ENCODE assay signal across 9 cellular contexts in the genomic region with DNA sequence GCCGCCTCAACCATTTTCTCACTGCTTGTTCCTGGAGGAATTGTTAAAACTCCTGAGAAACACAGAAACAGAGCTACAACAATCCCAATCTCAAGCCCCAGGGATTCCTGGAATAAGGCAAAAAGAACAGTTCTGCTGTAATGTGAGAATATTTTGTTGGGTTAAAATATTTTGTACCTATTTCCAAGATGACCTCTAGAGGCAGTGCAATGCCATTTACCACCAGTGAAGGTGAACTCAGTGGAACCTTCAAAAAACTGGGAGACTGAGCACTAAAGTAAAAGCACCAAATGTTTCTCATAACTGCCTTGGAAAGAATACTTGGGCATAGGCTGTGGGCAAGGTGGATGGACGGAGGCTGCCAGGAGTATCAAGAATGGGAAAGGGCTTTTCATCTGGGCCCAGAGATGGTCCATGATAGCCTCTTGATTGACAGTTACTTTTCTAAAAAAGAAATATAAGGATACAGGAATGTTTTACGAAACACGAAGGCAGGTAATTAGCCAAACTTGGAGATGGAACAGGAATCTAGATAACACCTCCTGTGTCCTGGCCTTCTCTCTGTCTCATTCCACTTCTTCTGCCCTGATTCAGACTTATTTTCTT.
DNase-seq lines count a peak whose midpoint lies in the region; TF ChIP-seq lines count a peak whose summit lies in the region.
"Had no signal": no experiment of that assay in that cellular context is flagged by ENCODE, and none has a peak within 500 bp of the region (broad histone marks: within the 10 kb centered on the region; RNA-seq: fewer than 3 reads in every experiment).

No MANE protein-coding gene starts in this region.

- H3K27me3 Mint-ChIP-seq in activated CD4-positive, alpha-beta memory T cell treated with anti-CD3 and anti-CD28 coated beads, Interleukin-2, amount 10 ng/mL, durations not matched to agents 7 days and 5 days, result no peaks in the 10 kb centered on the region

- DNase-seq in DMS53 (lab: John Stamatoyannopoulos, UW), result peak; percentile 43
- no peak for DNase-seq in DMS53 treated with DMSO at 0.1 percent for 48 hours (lab: John Stamatoyannopoulos, UW; ENCODE audit: unreplicated experiment)
- DNase-seq in esophagus muscularis mucosa (ENCODE audit: extremely low spot score), result no peak
- DNase-seq in smooth muscle cell (lab: John Stamatoyannopoulos, UW; ENCODE audit: unreplicated experiment), result no peak
- DNase-seq in stimulated activated CD4-positive, alpha-beta T cell treated with anti-CD3 and anti-CD28 coated beads, Interleukin-1b, Interleukin-23, amount 100 ng/mL, for 48 hours, result no peak
- DNase-seq in GF-D8 (lab: John Stamatoyannopoulos, UW), result no peak
- no peak for DNase-seq in activated CD4-positive, alpha-beta memory T cell treated with anti-CD3 and anti-CD28 coated beads, Interleukin-2, amount 10 ng/mL, durations not matched to agents 7 days and 5 days
- DNase-seq: amniotic stem cell had no signal

- intact Hi-C loops in esophagus muscularis mucosa (cut with DNase I), result no loop called here

- no peak overlapping the region for H2AFZ ChIP-seq in OCI-LY3 (ENCODE audit: low read depth, low read length)
- no peak overlapping the region for H2AFZ ChIP-seq in smooth muscle cell (ENCODE audit: low read depth)

- TF ChIP-seq EP300 in esophagus muscularis mucosa (IDR thresholded peaks at IDR 0.05), result no peak

- H3K27ac Mint-ChIP-seq in activated CD4-positive, alpha-beta memory T cell treated with anti-CD3 and anti-CD28 coated beads, Interleukin-2, amount 10 ng/mL, durations not matched to agents 7 days and 5 days, result no peak overlapping the region

- H3K79me2 ChIP-seq in OCI-LY3 (ENCODE audit: low read length) (no peaks in the 10 kb centered on the region), smooth muscle cell (ENCODE audit: low read depth) (no peaks in the 10 kb centered on the region)

- H3K4me3 Mint-ChIP-seq in activated CD4-positive, alpha-beta memory T cell treated with anti-CD3 and anti-CD28 coated beads, Interleukin-2, amount 10 ng/mL, durations not matched to agents 7 days and 5 days, result no peak overlapping the region

- H3K4me2 ChIP-seq in OCI-LY3 (ENCODE audit: low read length), result no peak overlapping the region
- no peak overlapping the region for H3K4me2 ChIP-seq in smooth muscle cell

- H3K36me3 ChIP-seq in OCI-LY3 (replicated peaks; ENCODE audit: low read depth, low read length) (no peaks in the 10 kb centered on the region), esophagus muscularis mucosa (no peaks in the 10 kb centered on the region), smooth muscle cell (ENCODE audit: low read depth) (no peaks in the 10 kb centered on the region)

- H3F3A ChIP-seq in smooth muscle cell (ENCODE audit: low read depth), result no peaks in the 10 kb centered on the region

- peak; percentile 63 for TF ChIP-seq CTCF in OCI-LY3 (IDR thresholded peaks at IDR 0.05; ENCODE audit: low read depth, low read length)
- peak; percentile 11 to 40 (median 15) for TF ChIP-seq CTCF in esophagus muscularis mucosa (IDR thresholded peaks at IDR 0.05)
- peak; percentile 44 for TF ChIP-seq CTCF in smooth muscle cell (IDR thresholded peaks at IDR 0.05; ENCODE audit: borderline replicate concordance, insufficient read depth, poor library complexity, severe bottlenecking)

- TF ChIP-seq POLR2A in esophagus muscularis mucosa (IDR thresholded peaks at IDR 0.05; ENCODE audit: low read depth), result no peak

- H3K4me3 ChIP-seq in OCI-LY3 (ENCODE audit: low read length), result no peak overlapping the region
- H3K4me3 ChIP-seq in esophagus muscularis mucosa, result no peak overlapping the region
- no peak overlapping the region for H3K4me3 ChIP-seq in smooth muscle cell

- WGBS in esophagus muscularis mucosa, result 94% methylated on average over 4 of the region's 4 CpGs
- WGBS in smooth muscle cell (ENCODE audit: low lambda C conversion rate), result 94% methylated on average over 4 of the region's 4 CpGs

- no peaks in the 10 kb centered on the region for H3K27me3 ChIP-seq in OCI-LY3 (ENCODE audit: low read depth, low read length)
- H3K27me3 ChIP-seq in esophagus muscularis mucosa, result no peaks in the 10 kb centered on the region
- no peaks in the 10 kb centered on the region for H3K27me3 ChIP-seq in smooth muscle cell (ENCODE audit: low read depth)

- H3K9me3 Mint-ChIP-seq in activated CD4-positive, alpha-beta memory T cell treated with anti-CD3 and anti-CD28 coated beads, Interleukin-2, amount 10 ng/mL, durations not matched to agents 7 days and 5 days, result peaks cover 6% of the 10 kb centered on the region

- H3K27ac ChIP-seq in OCI-LY3 (ENCODE audit: low read length) (no peak overlapping the region), esophagus muscularis mucosa (replicated peaks in 1 of 4) (no peak overlapping the region), smooth muscle cell (ENCODE audit: low read depth) (no peak overlapping the region)

- H3K9me3 ChIP-seq in OCI-LY3 (ENCODE audit: insufficient read depth, low read length) (no peaks in the 10 kb centered on the region), esophagus muscularis mucosa (no peaks in the 10 kb centered on the region), smooth muscle cell (replicated peaks; ENCODE audit: low read depth) (no peaks in the 10 kb centered on the region)

- no peaks in the 10 kb centered on the region for H4K20me1 ChIP-seq in OCI-LY3 (ENCODE audit: insufficient read depth, low read length)
- no peaks in the 10 kb centered on the region for H4K20me1 ChIP-seq in smooth muscle cell (ENCODE audit: low read depth)

- no peaks in the 10 kb centered on the region for H3K4me1 Mint-ChIP-seq in activated CD4-positive, alpha-beta memory T cell treated with anti-CD3 and anti-CD28 coated beads, Interleukin-2, amount 10 ng/mL, durations not matched to agents 7 days and 5 days

- CTCF ChIA-PET in activated CD4-positive, alpha-beta memory T cell treated with anti-CD3 and anti-CD28 coated beads, Interleukin-2, amount 10 ng/mL, durations not matched to agents 7 days and 5 days (lab: Charles Lee), result no interaction called here

- POLR2A ChIA-PET in activated CD4-positive, alpha-beta memory T cell treated with anti-CD3 and anti-CD28 coated beads, Interleukin-2, amount 10 ng/mL, durations not matched to agents 7 days and 5 days (lab: Charles Lee), result no interaction called here

- H3K9ac ChIP-seq in OCI-LY3 (ENCODE audit: low read length), result no peak overlapping the region
- no peak overlapping the region for H3K9ac ChIP-seq in smooth muscle cell (ENCODE audit: low read depth)

- H3K36me3 Mint-ChIP-seq in activated CD4-positive, alpha-beta memory T cell treated with anti-CD3 and anti-CD28 coated beads, Interleukin-2, amount 10 ng/mL, durations not matched to agents 7 days and 5 days (ENCODE audit: low read depth), result no peaks in the 10 kb centered on the region

- H3K4me1 ChIP-seq in OCI-LY3 (ENCODE audit: low read length) (no peaks in the 10 kb centered on the region), esophagus muscularis mucosa (no peaks in the 10 kb centered on the region), smooth muscle cell (ENCODE audit: low read depth) (no peaks in the 10 kb centered on the region)
